In the genomic region with DNA sequence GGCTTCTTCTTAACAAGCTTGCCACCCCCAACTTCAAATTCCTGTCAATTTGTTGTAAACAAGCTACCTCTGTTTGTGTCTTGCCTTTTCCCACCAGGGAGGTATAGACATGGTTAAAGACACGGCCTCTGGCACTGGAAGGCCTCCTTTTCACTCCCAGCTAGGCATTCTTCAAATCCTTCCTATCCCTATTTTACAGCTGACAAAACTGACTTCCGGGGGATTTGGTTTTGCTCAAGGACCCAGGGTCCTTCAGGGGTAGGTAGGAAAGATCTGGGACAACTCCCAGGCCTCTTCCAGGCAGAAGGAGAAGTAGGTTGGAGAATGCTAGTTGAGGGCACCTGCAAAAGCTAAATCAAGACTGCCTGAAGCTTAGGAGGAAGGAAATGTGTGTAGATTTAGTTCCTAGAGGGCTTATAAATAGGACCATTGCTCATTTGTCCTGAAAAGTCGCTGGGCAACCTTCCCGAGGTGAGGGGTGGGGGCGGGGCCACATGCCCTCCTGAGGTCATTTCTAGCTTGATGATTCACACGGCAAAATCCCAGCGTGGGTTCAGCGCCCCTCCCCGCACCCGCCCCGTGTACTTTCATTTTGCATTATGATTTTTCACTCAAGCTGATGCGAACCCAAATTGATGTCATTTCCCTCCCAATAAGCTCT, we compare ENCODE assay signal across 8 cellular contexts. TPM values are rescaled to one million over a fixed set of nuclear protein-coding genes. Genes with fewer than 3 reads are reported as not detected.
A peak's percentile ranks its signal among the peaks of the same experiment; 100 is the strongest.
DNase-seq lines count a peak whose midpoint lies in the region; ATAC-seq and TF ChIP-seq lines count a peak whose summit lies in the region.

No MANE protein-coding gene starts in this region.

- H3K36me3 ChIP-seq in KMS-11 (ENCODE audit: insufficient read depth) (no peaks in the 10 kb centered on the region), endocrine pancreas (ENCODE audit: control insufficient read depth, insufficient read depth, low read length) (no peaks in the 10 kb centered on the region)

- peak overlapping the region; percentile 25; the same call in 1 of the 2 replicates for H3K4me2 ChIP-seq in KMS-11

- TF ChIP-seq CTCF in KMS-11 (conservative IDR thresholded peaks at IDR 0.05; ENCODE audit: low read depth, low read length) = no peak

- peaks cover 25% of the 10 kb centered on the region for H3K36me3 Mint-ChIP-seq in activated CD4-positive, alpha-beta memory T cell treated with anti-CD3 and anti-CD28 coated beads for 36 hours
- no peaks in the 10 kb centered on the region for H3K36me3 Mint-ChIP-seq in naive B cell

- H3K4me3 ChIP-seq in KMS-11 (IDR thresholded peaks at IDR 0.05; ENCODE audit: insufficient read depth, low read depth, low read length) = no peak overlapping the region
- peak overlapping the region; percentile 72 for H3K4me3 ChIP-seq in endocrine pancreas (ENCODE audit: control insufficient read depth, insufficient read depth, low read length)

- CTCF ChIA-PET in activated CD4-positive, alpha-beta memory T cell treated with anti-CD3 and anti-CD28 coated beads for 36 hours (lab: Charles Lee) = interaction anchor here (1.4 to 2.3 kb wide), 3 partner anchors 38 to 184 kb away, joined by 3 to 7 read pairs (median 4); no protein-coding TSS in a partner anchor

- intact Hi-C loops in activated CD4-positive, alpha-beta memory T cell treated with anti-CD3 and anti-CD28 coated beads for 36 hours (cut with micrococcal nuclease) = loop anchor here (1.0 to 10.0 kb wide), 8 partner anchors 7 to 760 kb away; no protein-coding TSS in a partner anchor

- ATAC-seq in GM18909 (IDR thresholded peaks at IDR 0.05; ENCODE audit: poor library complexity, unreplicated experiment) = peak; percentile 53
- peak; percentile 65 to 70 for ATAC-seq in naive B cell (ENCODE audit: low read depth in 2 of 2)
- ATAC-seq in GM21717 (IDR thresholded peaks at IDR 0.05; ENCODE audit: unreplicated experiment) = no peak
- no peak for ATAC-seq in GM19324 (IDR thresholded peaks at IDR 0.05; ENCODE audit: low FRiP score, unreplicated experiment)

- peak; percentile 95 for DNase-seq in activated CD4-positive, alpha-beta memory T cell treated with anti-CD3 and anti-CD28 coated beads for 36 hours
- no peak for DNase-seq in naive B cell
- peak; percentile 82 for DNase-seq in stimulated activated naive CD4-positive, alpha-beta T cell treated with Interleukin-2 at 50 U/mL for 16 hours (lab: John Stamatoyannopoulos, UW)

- H3K9me3 ChIP-seq in endocrine pancreas (ENCODE audit: control insufficient read depth, low read length) = no peaks in the 10 kb centered on the region

- H3K9me3 Mint-ChIP-seq in activated CD4-positive, alpha-beta memory T cell treated with anti-CD3 and anti-CD28 coated beads for 36 hours = peaks cover 27% of the 10 kb centered on the region
- peaks cover 0 to 14% (median 6%) of the 10 kb centered on the region in 7 donors for H3K9me3 Mint-ChIP-seq in naive B cell

- H3K27ac Mint-ChIP-seq in activated CD4-positive, alpha-beta memory T cell treated with anti-CD3 and anti-CD28 coated beads for 36 hours = peak overlapping the region; percentile 91
- peak overlapping the region in 3 of 6 donors; percentile 34 to 83 (median 52) for H3K27ac Mint-ChIP-seq in naive B cell

- H3K9ac ChIP-seq in KMS-11 = no peak overlapping the region
- H3K9ac ChIP-seq in endocrine pancreas (ENCODE audit: control insufficient read depth, insufficient read depth, low read length) = peak overlapping the region; percentile 48

- no peak overlapping the region for H3K27ac ChIP-seq in KMS-11

- peak overlapping the region; percentile 42 for H3K4me3 Mint-ChIP-seq in activated CD4-positive, alpha-beta memory T cell treated with anti-CD3 and anti-CD28 coated beads for 36 hours
- H3K4me3 Mint-ChIP-seq in naive B cell = peak overlapping the region; percentile 49 to 90 (median 74)

- peak overlapping the region; percentile 57; the same call in 1 of the 2 replicates for H2AFZ ChIP-seq in KMS-11 (ENCODE audit: low read depth)

- H3K79me2 ChIP-seq in KMS-11 (ENCODE audit: insufficient read depth, low read depth) = no peaks in the 10 kb centered on the region

- no peaks in the 10 kb centered on the region for H3K27me3 ChIP-seq in KMS-11 (ENCODE audit: insufficient read depth, low read depth)
- H3K27me3 ChIP-seq in endocrine pancreas (ENCODE audit: control insufficient read depth, insufficient read depth, low read length) = no peaks in the 10 kb centered on the region

- no peaks in the 10 kb centered on the region for H4K20me1 ChIP-seq in KMS-11 (ENCODE audit: insufficient read depth)

- H3K4me1 ChIP-seq in KMS-11 (ENCODE audit: low read depth, poor library complexity, severe bottlenecking) (peaks cover 3% of the 10 kb centered on the region), endocrine pancreas (ENCODE audit: control insufficient read depth, insufficient read depth, low read length) (no peaks in the 10 kb centered on the region)

- H3K4me1 Mint-ChIP-seq in activated CD4-positive, alpha-beta memory T cell treated with anti-CD3 and anti-CD28 coated beads for 36 hours (ENCODE audit: low read depth) = peaks cover 78% of the 10 kb centered on the region
- peaks cover 4 to 19% (median 12%) of the 10 kb centered on the region in 3 donors for H3K4me1 Mint-ChIP-seq in naive B cell

- no peaks in the 10 kb centered on the region for H3K27me3 Mint-ChIP-seq in activated CD4-positive, alpha-beta memory T cell treated with anti-CD3 and anti-CD28 coated beads for 36 hours
- H3K27me3 Mint-ChIP-seq in naive B cell = peaks cover 16 to 22% (median 18%) of the 10 kb centered on the region in 3 donors

- POLR2A ChIA-PET in activated CD4-positive, alpha-beta memory T cell treated with anti-CD3 and anti-CD28 coated beads for 36 hours (lab: Charles Lee) = interaction anchor here (0.9 to 2.6 kb wide), 6 partner anchors 10 to 484 kb away, joined by 3 to 18 read pairs (median 4); a partner anchor contains a TSS

RNA-seq across cellular contexts. Expression of a gene that starts 36.3 kb away (rescaled TPM):
- total RNA-seq in activated CD4-positive, alpha-beta memory T cell treated with anti-CD3 and anti-CD28 coated beads for 36 hours = 10 to 100 TPM; 36.5 to 37.0 TPM
- polyA plus RNA-seq in naive B cell (ENCODE audit: low read depth in 6 of 6) = 1 to 10 TPM; 1.9 to 3.3 (median 2.8) TPM

Comparison
In these comparisons a context has a peak if more than half of its experiments do, and no peak if none do; other contexts are left out.
1. ATAC-seq: peak in GM18909 (single experiment) and naive B cell (2 of 2); none in GM21717 (single experiment) and GM19324 (single experiment).